20 cellular contexts compared by ENCODE assay signal in genomic region chr5:173880306-173880985, GRCh38. TPM values are rescaled to one million over a fixed set of nuclear protein-coding genes. Genes with fewer than 3 reads are reported as not detected.
DNase-seq lines count a peak whose midpoint lies in the region; ATAC-seq, FAIRE-seq and TF ChIP-seq lines count a peak whose summit lies in the region.
"Had no signal": no experiment of that assay in that cellular context is flagged by ENCODE, and none has a peak within 500 bp of the region (broad histone marks: within the 10 kb centered on the region; RNA-seq: fewer than 3 reads in every experiment).

No MANE protein-coding gene starts in this region.

- H3K27ac ChIP-seq in A549 = peak overlapping the region in 1 of 2 experiments; percentile 13; a peak in 3 of 6 replicates
- H3K27ac ChIP-seq: prostate gland had no signal

- no peak for TF ChIP-seq POLR2A in A549 (IDR thresholded peaks at IDR 0.05; ENCODE audit: low read length)

- DNase-seq in A549 (ENCODE audit: low read depth in 1 of 2, low spot score in 1 of 2) (peak in 1 of 2 experiments; percentile 33), HCEC 1CT (peak; percentile 56), astrocyte of the hippocampus (ENCODE audit: low read depth, low spot score) (peak; percentile 60), islet precursor cell (peak; percentile 85), T-helper 1 cell (no peak), nucleus accumbens (lab: John Stamatoyannopoulos, UW) (no peak)
- no peak for DNase-seq in activated CD4-positive, CD25-positive, alpha-beta regulatory T cell treated with anti-CD3 and anti-CD28 coated beads, Interleukin-2, amount 50 U/mL, for 72 hours
- DNase-seq in stimulated activated CD8-positive, alpha-beta memory T cell treated with anti-CD3 and anti-CD28 coated beads, Interleukin-4, amount 100 ng/mL, for 48 hours = no peak
- DNase-seq: activated CD8-positive, alpha-beta memory T cell treated with anti-CD3 and anti-CD28 coated beads, Interleukin-2, amount 50 U/mL, for 48 hours; activated naive CD4-positive, alpha-beta T cell treated with anti-CD3 and anti-CD28 coated beads, Interleukin-2, amount 50 U/mL, for 16 hours; central memory CD4-positive, alpha-beta T cell; COR-L47; GDM1; heart right ventricle; left colon; Right ventricle myocardium superior had no signal

- WGBS in A549 (ENCODE audit: missing lambda C conversion rate) = 75% methylated on average over 5 of the region's 5 CpGs

- no peak overlapping the region for H3K4me2 ChIP-seq in A549

- CTCF ChIA-PET in A549 (lab: Yijun Ruan, JAX) = interaction anchor here (0.7 to 1.2 kb wide), 3 partner anchors 30 to 45 kb away, joined by 3 read pairs; no protein-coding TSS in a partner anchor

- ATAC-seq in A549 = peak; percentile 34 to 55; a peak in 4 of 6 replicates
- ATAC-seq: heart right ventricle, left colon had no signal

- peaks cover 6% of the 10 kb centered on the region; the same call in 2 of the 3 replicates for H3K9me3 ChIP-seq in A549
- H3K9me3 ChIP-seq: heart right ventricle, prostate gland had no signal

- no peak for TF ChIP-seq CTCF in A549 (IDR thresholded peaks at IDR 0.05)

- POLR2A ChIA-PET in A549 (lab: Yijun Ruan, JAX) = interaction anchor here (1.4 kb wide), 1 partner anchor 8 kb away, joined by 4 read pairs; the partner anchor contains the start of gene CPEB4

- no peak for TF ChIP-seq RAD21 in A549 (conservative IDR thresholded peaks at IDR 0.05 in 1 of 2, IDR thresholded peaks at IDR 0.05 in 1 of 2)

- no peak overlapping the region for H3K4me3 ChIP-seq in A549
- H3K4me3 ChIP-seq: heart right ventricle, prostate gland had no signal

- H3K4me1 ChIP-seq in A549 = peaks cover 32% of the 10 kb centered on the region
- H3K4me1 ChIP-seq: prostate gland had no signal

- TF ChIP-seq EP300 in A549 (IDR thresholded peaks at IDR 0.05) = no peak

- FAIRE-seq in A549 (lab: Jason Lieb, UNC) = no peak
- FAIRE-seq: A204.1, endometrium, HTR-8/SVneo had no signal

TF ChIP-seq in A549, 52 proteins besides CTCF, POLR2A, EP300 and RAD21:
- TF ChIP-seq RFX5 (IDR thresholded peaks at IDR 0.05) = no peak
- TF ChIP-seq FOSL2 (IDR thresholded peaks at IDR 0.05) = no peak
- no peak for TF ChIP-seq FOSL2 (CRISPR knock-in tag; IDR thresholded peaks at IDR 0.05)
- no peak for TF ChIP-seq ELK1 (IDR thresholded peaks at IDR 0.05; ENCODE audit: low read depth, low read length)
- TF ChIP-seq NFE2L2 (conservative IDR thresholded peaks at IDR 0.05; ENCODE audit: low read length) = no peak
- no peak for TF ChIP-seq CHD2 (IDR thresholded peaks at IDR 0.05; ENCODE audit: low read length, partially characterized antibody)
- no peak for TF ChIP-seq BCL3 (IDR thresholded peaks at IDR 0.05)
- TF ChIP-seq PHF8 (IDR thresholded peaks at IDR 0.05; ENCODE audit: borderline replicate concordance, low read depth) = no peak
- no peak for TF ChIP-seq RCOR1 (IDR thresholded peaks at IDR 0.05; ENCODE audit: low read depth, low read length)

RNA-seq across cellular contexts. Expression of gene CPEB4, which starts 7.7 kb away (rescaled TPM):
- polyA plus RNA-seq in A549 (2011; rRNA removed) = 49.1 and 50.0 TPM in 2 replicates
- polyA plus RNA-seq in A549 (2012; cell fraction: cytosol; rRNA removed) = 7.1 and 9.7 TPM in 2 replicates
- 5.3 and 6.8 TPM in 2 replicates for polyA plus RNA-seq in A549 (2012; cell fraction: nucleus; rRNA removed)
- polyA plus RNA-seq in A549 (2017; fragmentation: RNase III; extraction: RNeasy Plus Mini Kit Qiagen cat#74134 plus additional on column Dnase treatment) = 8.4 to 11.4 TPM (median 10.5 TPM) in 3 replicates
- polyA minus RNA-seq in A549 (2011; rRNA and poly(A)+ RNA removed) = 104 and 110 TPM in 2 replicates

Comparison
In these comparisons a context has a peak if more than half of its experiments do, and no peak if none do; other contexts are left out.
1. DNase-seq: peak in HCEC 1CT (single experiment), astrocyte of the hippocampus (single experiment) and islet precursor cell (single experiment); none in activated CD4-positive, CD25-positive, alpha-beta regulatory T cell treated with anti-CD3 and anti-CD28 coated beads, Interleukin-2, amount 50 U/mL, for 72 hours (single experiment), T-helper 1 cell (0 of 5), stimulated activated CD8-positive, alpha-beta memory T cell treated with anti-CD3 and anti-CD28 coated beads, Interleukin-4, amount 100 ng/mL, for 48 hours (single experiment) and nucleus accumbens (0 of 56).